Comparison of ENCODE assay signal across 25 cellular contexts in genomic region chr14:105409379-105409778, GRCh38. TPM values are rescaled to one million over a fixed set of nuclear protein-coding genes. Genes with fewer than 3 reads are reported as not detected.
A peak's percentile ranks its signal among the peaks of the same experiment; 100 is the strongest.
DNase-seq lines count a peak whose midpoint lies in the region; ATAC-seq and TF ChIP-seq lines count a peak whose summit lies in the region.
"Had no signal": no experiment of that assay in that cellular context is flagged by ENCODE, and none has a peak within 500 bp of the region (broad histone marks: within the 10 kb centered on the region; RNA-seq: fewer than 3 reads in every experiment).

No MANE protein-coding gene starts in this region.

- H2AFZ ChIP-seq in GM23338 = no peak overlapping the region

- H3K79me2 ChIP-seq in GM23338 (replicated peaks; ENCODE audit: insufficient read depth) = no peaks in the 10 kb centered on the region

- POLR2A ChIA-PET in naive thymus-derived CD4-positive, alpha-beta T cell (lab: Charles Lee) = interaction anchor here (0.9 to 1.1 kb wide), 2 partner anchors 12 to 67 kb away, joined by 3 read pairs; no protein-coding TSS in a partner anchor

- intact Hi-C loops in CD14-positive monocyte (cut with micrococcal nuclease) = loop anchor here in 1 of 2 donors (5.0 kb wide), 1 partner anchor 37 kb away; no protein-coding TSS in a partner anchor
- intact Hi-C loops in naive thymus-derived CD4-positive, alpha-beta T cell (cut with micrococcal nuclease) = no loop called here

- peaks cover 7% of the 10 kb centered on the region; the same call in 1 of the 2 replicates for H3K4me1 ChIP-seq in GM23338 (ENCODE audit: insufficient read depth)
- peaks cover 5 to 20% of the 10 kb centered on the region in 2 donors for H3K4me1 ChIP-seq in naive thymus-derived CD4-positive, alpha-beta T cell (ENCODE audit: control insufficient read depth in 2 of 2, insufficient read depth in 2 of 2, low read length in 2 of 2)

- H3K4me2 ChIP-seq in GM23338 = peak overlapping the region; percentile 26; the same call in 1 of the 2 replicates

- H3K9me2 ChIP-seq in GM23338 (ENCODE audit: insufficient read depth) = no peaks in the 10 kb centered on the region

- no peak overlapping the region for H3K4me3 ChIP-seq in GM23338
- H3K4me3 ChIP-seq in SK-N-MC = no peak overlapping the region
- H3K4me3 ChIP-seq in naive thymus-derived CD4-positive, alpha-beta T cell (ENCODE audit: low read length) = no peak overlapping the region

- no peak for TF ChIP-seq CTCF in CD14-positive monocyte (IDR thresholded peaks at IDR 0.05)
- TF ChIP-seq CTCF in GM23338 (conservative IDR thresholded peaks at IDR 0.05; ENCODE audit: low read depth in 2 of 2) = no peak

- H3K27me3 ChIP-seq in GM23338 (ENCODE audit: insufficient read depth) = peaks cover 60% of the 10 kb centered on the region
- peaks cover 0 to 12% of the 10 kb centered on the region in 2 donors for H3K27me3 ChIP-seq in naive thymus-derived CD4-positive, alpha-beta T cell (ENCODE audit: control insufficient read depth in 2 of 2, insufficient read depth in 2 of 2, low read length in 2 of 2)

- peaks cover 0 to 3% (median 0%) of the 10 kb centered on the region in 7 donors for H3K9me3 Mint-ChIP-seq in CD14-positive monocyte
- H3K9me3 Mint-ChIP-seq in GM23338 = peaks cover 20% of the 10 kb centered on the region
- H3K9me3 Mint-ChIP-seq in naive thymus-derived CD4-positive, alpha-beta T cell = peaks cover 0 to 22% (median 0%) of the 10 kb centered on the region in 11 donors

- H3K4me3 Mint-ChIP-seq in CD14-positive monocyte = no peak overlapping the region
- no peak overlapping the region for H3K4me3 Mint-ChIP-seq in GM23338
- no peak overlapping the region for H3K4me3 Mint-ChIP-seq in naive thymus-derived CD4-positive, alpha-beta T cell
- H3K4me3 Mint-ChIP-seq: B cell had no signal

- CTCF ChIA-PET in naive thymus-derived CD4-positive, alpha-beta T cell (lab: Charles Lee) = no interaction called here

- H4K20me1 ChIP-seq in GM23338 (replicated peaks; ENCODE audit: insufficient read depth) = no peaks in the 10 kb centered on the region

- H3K27ac ChIP-seq in GM23338 (ENCODE audit: low read depth) (no peak overlapping the region), SK-N-MC (peak overlapping the region; percentile 75)
- H3K27ac ChIP-seq in naive thymus-derived CD4-positive, alpha-beta T cell (ENCODE audit: low read depth, low read length) = no peak overlapping the region
- H3K27ac ChIP-seq: C4-2B had no signal

- H3K4me1 Mint-ChIP-seq in CD14-positive monocyte (peaks cover 49% of the 10 kb centered on the region), GM23338 (peaks cover 16% of the 10 kb centered on the region)
- peaks cover 10 to 22% (median 19%) of the 10 kb centered on the region in 7 donors for H3K4me1 Mint-ChIP-seq in naive thymus-derived CD4-positive, alpha-beta T cell

- peaks cover 0 to 6% of the 10 kb centered on the region in 2 donors for H3K36me3 Mint-ChIP-seq in CD14-positive monocyte
- H3K36me3 Mint-ChIP-seq in GM23338 (ENCODE audit: low read depth) = peaks cover 12% of the 10 kb centered on the region
- peaks cover 0 to 13% (median 0%) of the 10 kb centered on the region in 5 donors for H3K36me3 Mint-ChIP-seq in naive thymus-derived CD4-positive, alpha-beta T cell

- H3K27me3 Mint-ChIP-seq in CD14-positive monocyte (ENCODE audit: low read depth in 3 of 3) (peaks cover 29 to 41% (median 38%) of the 10 kb centered on the region in 3 donors), GM23338 (ENCODE audit: insufficient read depth, low read depth, poor library complexity) (peaks cover 44% of the 10 kb centered on the region)
- H3K27me3 Mint-ChIP-seq in naive thymus-derived CD4-positive, alpha-beta T cell = peaks cover 0 to 39% (median 6%) of the 10 kb centered on the region in 5 donors

- H3F3A ChIP-seq in GM23338 (replicated peaks; ENCODE audit: low read depth) = peaks cover 7% of the 10 kb centered on the region; the same call in 1 of the 2 replicates

- H3K36me3 ChIP-seq in GM23338 (ENCODE audit: insufficient read depth) (no peaks in the 10 kb centered on the region), SK-N-MC (ENCODE audit: insufficient read depth, low read length) (no peaks in the 10 kb centered on the region)
- no peaks in the 10 kb centered on the region for H3K36me3 ChIP-seq in naive thymus-derived CD4-positive, alpha-beta T cell (ENCODE audit: control insufficient read depth in 2 of 3, insufficient read depth in 3 of 3, low read length in 3 of 3)

- H3K27ac Mint-ChIP-seq in CD14-positive monocyte (peak overlapping the region in 5 of 7 donors; percentile 66 to 81 (median 73)), GM23338 (no peak overlapping the region)
- peak overlapping the region in 2 of 9 donors; percentile 9 to 43 for H3K27ac Mint-ChIP-seq in naive thymus-derived CD4-positive, alpha-beta T cell
- H3K27ac Mint-ChIP-seq: B cell had no signal

- no peak overlapping the region for H3K9ac ChIP-seq in SK-N-MC (ENCODE audit: insufficient read length)

- H3K9me3 ChIP-seq in SK-N-MC (ENCODE audit: low read depth, low read length) = no peaks in the 10 kb centered on the region
- peaks cover 0 to 1% (median 0%) of the 10 kb centered on the region in 3 experiments for H3K9me3 ChIP-seq in naive thymus-derived CD4-positive, alpha-beta T cell (ENCODE audit: control insufficient read depth in 2 of 3, low read length in 3 of 3)

- DNase-seq in CD14-positive monocyte (ENCODE audit: low spot score) = no peak
- DNase-seq in GM23338 (ENCODE audit: low spot score) = no peak
- DNase-seq in SK-N-MC (ENCODE audit: low read depth, low spot score) = no peak
- DNase-seq in naive thymus-derived CD4-positive, alpha-beta T cell = no peak
- no peak for DNase-seq in foreskin melanocyte
- DNase-seq in dedifferentiated amniotic fluid mesenchymal stem cell (ENCODE audit: extremely low spot score) = no peak
- DNase-seq: Calu3, DND-41, HCEC 1CT, KBM-7, NCI-H1092 treated with DMSO at 0.1 percent for 48 hours, NCI-H1436, NCI-H187 treated with DMSO at 0.1 percent for 48 hours, NCI-H2171 treated with DMSO at 0.1 percent for 48 hours, NCI-H345, NCI-H524 treated with DMSO at 0.1 percent for 48 hours, NCI-H774, SHP77 treated with DMSO at 0.1 percent for 48 hours, T-helper 2 cell had no signal

- ATAC-seq in GM23338 (no peak), HG03097 (IDR thresholded peaks at IDR 0.05; ENCODE audit: low FRiP score, unreplicated experiment) (no peak)
- peak; percentile 37 for ATAC-seq in naive thymus-derived CD4-positive, alpha-beta T cell
- ATAC-seq: Panc1, SK-N-SH treated with all-trans-retinoic acid at 6 μM for 48 hours had no signal

TF ChIP-seq in GM23338, 12 proteins besides CTCF, POLR2A, EP300 and RAD21:
- TF ChIP-seq REST (IDR thresholded peaks at IDR 0.05; ENCODE audit: unreplicated experiment) (no peak), ZNF331 (CRISPR knock-in tag; IDR thresholded peaks at IDR 0.05; ENCODE audit: low read depth) (no peak), CREB1 (CRISPR knock-in tag; IDR thresholded peaks at IDR 0.05; ENCODE audit: low read depth) (no peak), ZNF114 (CRISPR knock-in tag; IDR thresholded peaks at IDR 0.05) (no peak), STAT1 (IDR thresholded peaks at IDR 0.05; ENCODE audit: unreplicated experiment) (no peak), EZH2phosphoT487 (IDR thresholded peaks at IDR 0.05; ENCODE audit: unreplicated experiment) (no peak)
- TF ChIP-seq, protein P1, sequence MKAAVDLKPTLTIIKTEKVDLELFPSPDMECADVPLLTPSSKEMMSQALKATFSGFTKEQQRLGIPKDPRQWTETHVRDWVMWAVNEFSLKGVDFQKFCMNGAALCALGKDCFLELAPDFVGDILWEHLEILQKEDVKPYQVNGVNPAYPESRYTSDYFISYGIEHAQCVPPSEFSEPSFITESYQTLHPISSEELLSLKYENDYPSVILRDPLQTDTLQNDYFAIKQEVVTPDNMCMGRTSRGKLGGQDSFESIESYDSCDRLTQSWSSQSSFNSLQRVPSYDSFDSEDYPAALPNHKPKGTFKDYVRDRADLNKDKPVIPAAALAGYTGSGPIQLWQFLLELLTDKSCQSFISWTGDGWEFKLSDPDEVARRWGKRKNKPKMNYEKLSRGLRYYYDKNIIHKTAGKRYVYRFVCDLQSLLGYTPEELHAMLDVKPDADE (IDR thresholded peaks at IDR 0.05) = no peak
TF ChIP-seq in GM23338: peak in this region for 0.

RNA-seq across cellular contexts. Expression of gene MTA1, which starts 10.2 kb away (rescaled TPM):
- polyA plus RNA-seq in CD14-positive monocyte = 1 to 10 TPM in 1 of 2 donors, under 1 TPM in 1; 0.91 to 2.0 TPM
- total RNA-seq in GM23338 (2014; rRNA removed; shearing (Covaris generic)) = 104 and 126 TPM in 2 replicates
- 53.3 and 63.2 TPM in 2 replicates for polyA plus RNA-seq in GM23338 (2016; fragmentation: Nextera tagmentation; extraction: Ambion mirVana)
- 100 to 1,000 TPM; 117 to 132 (median 125) TPM for total RNA-seq in naive thymus-derived CD4-positive, alpha-beta T cell
- polyA plus RNA-seq in naive thymus-derived CD4-positive, alpha-beta T cell = 1 to 10 TPM; 2.8 to 5.2 TPM

RNA-seq across cellular contexts. Expression of gene TEX22, which starts 11.0 kb away (rescaled TPM):
- under 1 TPM; 0.52 to 0.57 TPM for polyA plus RNA-seq in CD14-positive monocyte
- 0.21 and 0.54 TPM in 2 replicates for total RNA-seq in GM23338 (2014; rRNA removed; shearing (Covaris generic))
- polyA plus RNA-seq in GM23338 (2016; fragmentation: Nextera tagmentation; extraction: Ambion mirVana) = 0.10 and 0.21 TPM in 2 replicates
- total RNA-seq in naive thymus-derived CD4-positive, alpha-beta T cell = 10 to 100 TPM in 1 of 5 experiments, 1 to 10 TPM in 4; 1.4 to 10.5 (median 6.5) TPM
- polyA plus RNA-seq in naive thymus-derived CD4-positive, alpha-beta T cell = under 1 TPM; 0.21 to 0.25 TPM
- total RNA-seq: HT1080 had no signal
